Comparison of ENCODE assay signal across 1 cellular context in the genomic region with DNA sequence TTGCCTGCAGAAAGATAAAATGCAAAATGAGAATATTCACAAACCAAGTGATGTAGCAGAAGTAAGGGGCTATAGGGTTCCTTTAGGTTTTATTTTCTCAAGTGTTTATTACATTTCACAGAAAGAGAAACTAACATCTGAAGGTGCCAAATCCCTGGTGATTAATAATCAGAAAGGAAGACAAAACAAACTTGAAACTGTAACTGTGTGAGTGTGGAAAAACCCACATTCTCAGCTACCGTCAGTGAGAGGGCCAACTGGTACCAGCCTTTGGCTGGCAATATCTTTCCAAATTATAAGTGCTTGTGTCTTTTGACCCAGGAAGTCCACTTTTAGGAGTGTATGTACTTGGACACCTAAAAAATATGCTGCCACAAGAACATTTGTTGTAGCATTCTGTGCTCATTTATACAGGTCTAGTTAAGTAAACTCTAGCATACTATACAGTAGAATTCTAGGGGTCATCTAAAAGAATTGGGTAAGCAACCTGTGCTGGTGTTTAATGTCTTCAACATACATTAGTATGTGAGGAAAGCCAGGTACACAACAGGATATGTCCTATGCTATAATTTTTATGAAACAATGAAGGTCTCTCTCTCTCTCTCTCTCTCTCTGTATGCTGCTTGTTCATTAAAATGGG.
TF ChIP-seq lines count a peak whose summit lies in the region.

No MANE protein-coding gene starts in this region.

TF ChIP-seq in GM12878, 131 proteins besides CTCF, POLR2A, EP300 and RAD21 (continued from another document and continues in another):
- TF ChIP-seq, protein P1, sequence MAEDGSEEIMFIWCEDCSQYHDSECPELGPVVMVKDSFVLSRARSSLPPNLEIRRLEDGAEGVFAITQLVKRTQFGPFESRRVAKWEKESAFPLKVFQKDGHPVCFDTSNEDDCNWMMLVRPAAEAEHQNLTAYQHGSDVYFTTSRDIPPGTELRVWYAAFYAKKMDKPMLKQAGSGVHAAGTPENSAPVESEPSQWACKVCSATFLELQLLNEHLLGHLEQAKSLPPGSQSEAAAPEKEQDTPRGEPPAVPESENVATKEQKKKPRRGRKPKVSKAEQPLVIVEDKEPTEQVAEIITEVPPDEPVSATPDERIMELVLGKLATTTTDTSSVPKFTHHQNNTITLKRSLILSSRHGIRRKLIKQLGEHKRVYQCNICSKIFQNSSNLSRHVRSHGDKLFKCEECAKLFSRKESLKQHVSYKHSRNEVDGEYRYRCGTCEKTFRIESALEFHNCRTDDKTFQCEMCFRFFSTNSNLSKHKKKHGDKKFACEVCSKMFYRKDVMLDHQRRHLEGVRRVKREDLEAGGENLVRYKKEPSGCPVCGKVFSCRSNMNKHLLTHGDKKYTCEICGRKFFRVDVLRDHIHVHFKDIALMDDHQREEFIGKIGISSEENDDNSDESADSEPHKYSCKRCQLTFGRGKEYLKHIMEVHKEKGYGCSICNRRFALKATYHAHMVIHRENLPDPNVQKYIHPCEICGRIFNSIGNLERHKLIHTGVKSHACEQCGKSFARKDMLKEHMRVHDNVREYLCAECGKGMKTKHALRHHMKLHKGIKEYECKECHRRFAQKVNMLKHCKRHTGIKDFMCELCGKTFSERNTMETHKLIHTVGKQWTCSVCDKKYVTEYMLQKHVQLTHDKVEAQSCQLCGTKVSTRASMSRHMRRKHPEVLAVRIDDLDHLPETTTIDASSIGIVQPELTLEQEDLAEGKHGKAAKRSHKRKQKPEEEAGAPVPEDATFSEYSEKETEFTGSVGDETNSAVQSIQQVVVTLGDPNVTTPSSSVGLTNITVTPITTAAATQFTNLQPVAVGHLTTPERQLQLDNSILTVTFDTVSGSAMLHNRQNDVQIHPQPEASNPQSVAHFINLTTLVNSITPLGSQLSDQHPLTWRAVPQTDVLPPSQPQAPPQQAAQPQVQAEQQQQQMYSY (CRISPR knock-in tag; IDR thresholded peaks at IDR 0.05), result no peak
- TF ChIP-seq, protein P2, sequence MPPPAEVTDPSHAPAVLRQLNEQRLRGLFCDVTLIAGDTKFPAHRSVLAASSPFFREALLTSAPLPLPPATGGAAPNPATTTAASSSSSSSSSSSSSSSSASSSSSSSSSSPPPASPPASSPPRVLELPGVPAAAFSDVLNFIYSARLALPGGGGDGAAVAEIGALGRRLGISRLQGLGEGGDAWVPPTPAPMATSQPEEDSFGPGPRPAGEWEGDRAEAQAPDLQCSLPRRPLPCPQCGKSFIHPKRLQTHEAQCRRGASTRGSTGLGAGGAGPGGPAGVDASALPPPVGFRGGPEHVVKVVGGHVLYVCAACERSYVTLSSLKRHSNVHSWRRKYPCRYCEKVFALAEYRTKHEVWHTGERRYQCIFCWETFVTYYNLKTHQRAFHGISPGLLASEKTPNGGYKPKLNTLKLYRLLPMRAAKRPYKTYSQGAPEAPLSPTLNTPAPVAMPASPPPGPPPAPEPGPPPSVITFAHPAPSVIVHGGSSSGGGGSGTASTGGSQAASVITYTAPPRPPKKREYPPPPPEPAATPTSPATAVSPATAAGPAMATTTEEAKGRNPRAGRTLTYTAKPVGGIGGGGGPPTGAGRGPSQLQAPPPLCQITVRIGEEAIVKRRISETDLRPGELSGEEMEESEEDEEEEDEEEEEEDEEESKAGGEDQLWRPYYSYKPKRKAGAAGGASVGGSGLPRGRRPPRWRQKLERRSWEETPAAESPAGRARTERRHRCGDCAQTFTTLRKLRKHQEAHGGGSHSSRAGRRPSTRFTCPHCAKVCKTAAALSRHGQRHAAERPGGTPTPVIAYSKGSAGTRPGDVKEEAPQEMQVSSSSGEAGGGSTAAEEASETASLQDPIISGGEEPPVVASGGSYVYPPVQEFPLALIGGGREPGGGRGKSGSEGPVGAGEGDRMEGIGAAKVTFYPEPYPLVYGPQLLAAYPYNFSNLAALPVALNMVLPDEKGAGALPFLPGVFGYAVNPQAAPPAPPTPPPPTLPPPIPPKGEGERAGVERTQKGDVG (CRISPR knock-in tag; IDR thresholded peaks at IDR 0.05), result no peak
- no peak for TF ChIP-seq SMC3 (IDR thresholded peaks at IDR 0.05; ENCODE audit: borderline replicate concordance, low read length)
- TF ChIP-seq, protein P3, sequence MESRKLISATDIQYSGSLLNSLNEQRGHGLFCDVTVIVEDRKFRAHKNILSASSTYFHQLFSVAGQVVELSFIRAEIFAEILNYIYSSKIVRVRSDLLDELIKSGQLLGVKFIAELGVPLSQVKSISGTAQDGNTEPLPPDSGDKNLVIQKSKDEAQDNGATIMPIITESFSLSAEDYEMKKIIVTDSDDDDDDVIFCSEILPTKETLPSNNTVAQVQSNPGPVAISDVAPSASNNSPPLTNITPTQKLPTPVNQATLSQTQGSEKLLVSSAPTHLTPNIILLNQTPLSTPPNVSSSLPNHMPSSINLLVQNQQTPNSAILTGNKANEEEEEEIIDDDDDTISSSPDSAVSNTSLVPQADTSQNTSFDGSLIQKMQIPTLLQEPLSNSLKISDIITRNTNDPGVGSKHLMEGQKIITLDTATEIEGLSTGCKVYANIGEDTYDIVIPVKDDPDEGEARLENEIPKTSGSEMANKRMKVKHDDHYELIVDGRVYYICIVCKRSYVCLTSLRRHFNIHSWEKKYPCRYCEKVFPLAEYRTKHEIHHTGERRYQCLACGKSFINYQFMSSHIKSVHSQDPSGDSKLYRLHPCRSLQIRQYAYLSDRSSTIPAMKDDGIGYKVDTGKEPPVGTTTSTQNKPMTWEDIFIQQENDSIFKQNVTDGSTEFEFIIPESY (IDR thresholded peaks at IDR 0.05), result no peak
- peak; percentile 64; the same call in 1 of the 2 replicates for TF ChIP-seq MTA3 (IDR thresholded peaks at IDR 0.05; ENCODE audit: borderline replicate concordance, low read length)
- TF ChIP-seq, protein P4, sequence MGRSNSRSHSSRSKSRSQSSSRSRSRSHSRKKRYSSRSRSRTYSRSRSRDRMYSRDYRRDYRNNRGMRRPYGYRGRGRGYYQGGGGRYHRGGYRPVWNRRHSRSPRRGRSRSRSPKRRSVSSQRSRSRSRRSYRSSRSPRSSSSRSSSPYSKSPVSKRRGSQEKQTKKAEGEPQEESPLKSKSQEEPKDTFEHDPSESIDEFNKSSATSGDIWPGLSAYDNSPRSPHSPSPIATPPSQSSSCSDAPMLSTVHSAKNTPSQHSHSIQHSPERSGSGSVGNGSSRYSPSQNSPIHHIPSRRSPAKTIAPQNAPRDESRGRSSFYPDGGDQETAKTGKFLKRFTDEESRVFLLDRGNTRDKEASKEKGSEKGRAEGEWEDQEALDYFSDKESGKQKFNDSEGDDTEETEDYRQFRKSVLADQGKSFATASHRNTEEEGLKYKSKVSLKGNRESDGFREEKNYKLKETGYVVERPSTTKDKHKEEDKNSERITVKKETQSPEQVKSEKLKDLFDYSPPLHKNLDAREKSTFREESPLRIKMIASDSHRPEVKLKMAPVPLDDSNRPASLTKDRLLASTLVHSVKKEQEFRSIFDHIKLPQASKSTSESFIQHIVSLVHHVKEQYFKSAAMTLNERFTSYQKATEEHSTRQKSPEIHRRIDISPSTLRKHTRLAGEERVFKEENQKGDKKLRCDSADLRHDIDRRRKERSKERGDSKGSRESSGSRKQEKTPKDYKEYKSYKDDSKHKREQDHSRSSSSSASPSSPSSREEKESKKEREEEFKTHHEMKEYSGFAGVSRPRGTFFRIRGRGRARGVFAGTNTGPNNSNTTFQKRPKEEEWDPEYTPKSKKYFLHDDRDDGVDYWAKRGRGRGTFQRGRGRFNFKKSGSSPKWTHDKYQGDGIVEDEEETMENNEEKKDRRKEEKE (IDR thresholded peaks at IDR 0.05), result no peak
- TF ChIP-seq PML (IDR thresholded peaks at IDR 0.05; ENCODE audit: low read length), result no peak
- TF ChIP-seq, protein P5, sequence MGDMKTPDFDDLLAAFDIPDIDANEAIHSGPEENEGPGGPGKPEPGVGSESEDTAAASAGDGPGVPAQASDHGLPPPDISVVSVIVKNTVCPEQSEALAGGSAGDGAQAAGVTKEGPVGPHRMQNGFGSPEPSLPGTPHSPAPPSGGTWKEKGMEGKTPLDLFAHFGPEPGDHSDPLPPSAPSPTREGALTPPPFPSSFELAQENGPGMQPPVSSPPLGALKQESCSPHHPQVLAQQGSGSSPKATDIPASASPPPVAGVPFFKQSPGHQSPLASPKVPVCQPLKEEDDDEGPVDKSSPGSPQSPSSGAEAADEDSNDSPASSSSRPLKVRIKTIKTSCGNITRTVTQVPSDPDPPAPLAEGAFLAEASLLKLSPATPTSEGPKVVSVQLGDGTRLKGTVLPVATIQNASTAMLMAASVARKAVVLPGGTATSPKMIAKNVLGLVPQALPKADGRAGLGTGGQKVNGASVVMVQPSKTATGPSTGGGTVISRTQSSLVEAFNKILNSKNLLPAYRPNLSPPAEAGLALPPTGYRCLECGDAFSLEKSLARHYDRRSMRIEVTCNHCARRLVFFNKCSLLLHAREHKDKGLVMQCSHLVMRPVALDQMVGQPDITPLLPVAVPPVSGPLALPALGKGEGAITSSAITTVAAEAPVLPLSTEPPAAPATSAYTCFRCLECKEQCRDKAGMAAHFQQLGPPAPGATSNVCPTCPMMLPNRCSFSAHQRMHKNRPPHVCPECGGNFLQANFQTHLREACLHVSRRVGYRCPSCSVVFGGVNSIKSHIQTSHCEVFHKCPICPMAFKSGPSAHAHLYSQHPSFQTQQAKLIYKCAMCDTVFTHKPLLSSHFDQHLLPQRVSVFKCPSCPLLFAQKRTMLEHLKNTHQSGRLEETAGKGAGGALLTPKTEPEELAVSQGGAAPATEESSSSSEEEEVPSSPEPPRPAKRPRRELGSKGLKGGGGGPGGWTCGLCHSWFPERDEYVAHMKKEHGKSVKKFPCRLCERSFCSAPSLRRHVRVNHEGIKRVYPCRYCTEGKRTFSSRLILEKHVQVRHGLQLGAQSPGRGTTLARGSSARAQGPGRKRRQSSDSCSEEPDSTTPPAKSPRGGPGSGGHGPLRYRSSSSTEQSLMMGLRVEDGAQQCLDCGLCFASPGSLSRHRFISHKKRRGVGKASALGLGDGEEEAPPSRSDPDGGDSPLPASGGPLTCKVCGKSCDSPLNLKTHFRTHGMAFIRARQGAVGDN (IDR thresholded peaks at IDR 0.05), result no peak
- peak; percentile 89 to 90 for TF ChIP-seq IKZF2 (IDR thresholded peaks at IDR 0.05)
- no peak for TF ChIP-seq RBBP5 (conservative IDR thresholded peaks at IDR 0.05)
- TF ChIP-seq, protein P6, sequence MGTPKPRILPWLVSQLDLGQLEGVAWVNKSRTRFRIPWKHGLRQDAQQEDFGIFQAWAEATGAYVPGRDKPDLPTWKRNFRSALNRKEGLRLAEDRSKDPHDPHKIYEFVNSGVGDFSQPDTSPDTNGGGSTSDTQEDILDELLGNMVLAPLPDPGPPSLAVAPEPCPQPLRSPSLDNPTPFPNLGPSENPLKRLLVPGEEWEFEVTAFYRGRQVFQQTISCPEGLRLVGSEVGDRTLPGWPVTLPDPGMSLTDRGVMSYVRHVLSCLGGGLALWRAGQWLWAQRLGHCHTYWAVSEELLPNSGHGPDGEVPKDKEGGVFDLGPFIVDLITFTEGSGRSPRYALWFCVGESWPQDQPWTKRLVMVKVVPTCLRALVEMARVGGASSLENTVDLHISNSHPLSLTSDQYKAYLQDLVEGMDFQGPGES (IDR thresholded peaks at IDR 0.05), result no peak
- TF ChIP-seq POLR2AphosphoS5 (IDR thresholded peaks at IDR 0.05; ENCODE audit: low read length), result no peak
- no peak for TF ChIP-seq RFX5 (IDR thresholded peaks at IDR 0.05; ENCODE audit: low read depth, low read length)
- no peak for TF ChIP-seq ZNF274 (IDR thresholded peaks at IDR 0.05; ENCODE audit: insufficient read depth, insufficient read length)
- no peak for TF ChIP-seq SMARCA5 (IDR thresholded peaks at IDR 0.05)
- TF ChIP-seq SMAD1 (IDR thresholded peaks at IDR 0.05; ENCODE audit: low read depth, partially characterized antibody), result no peak
- no peak for TF ChIP-seq FOXK2 (IDR thresholded peaks at IDR 0.05)
- TF ChIP-seq KAT2A (conservative IDR thresholded peaks at IDR 0.05; ENCODE audit: control insufficient read depth, low read depth, low read length), result no peak
- TF ChIP-seq BACH1 (IDR thresholded peaks at IDR 0.05; ENCODE audit: borderline replicate concordance), result no peak
- no peak for TF ChIP-seq SUPT20H (IDR thresholded peaks at IDR 0.05; ENCODE audit: borderline replicate concordance, control insufficient read depth, low read depth, low read length)
- no peak for TF ChIP-seq PAX8 (IDR thresholded peaks at IDR 0.05)
- TF ChIP-seq SREBF2 (IDR thresholded peaks at IDR 0.05; ENCODE audit: low read length), result no peak
- TF ChIP-seq TCF7 (IDR thresholded peaks at IDR 0.05; ENCODE audit: borderline replicate concordance), result peak; percentile 22; the same call in 1 of the 2 replicates
- TF ChIP-seq, protein P7, sequence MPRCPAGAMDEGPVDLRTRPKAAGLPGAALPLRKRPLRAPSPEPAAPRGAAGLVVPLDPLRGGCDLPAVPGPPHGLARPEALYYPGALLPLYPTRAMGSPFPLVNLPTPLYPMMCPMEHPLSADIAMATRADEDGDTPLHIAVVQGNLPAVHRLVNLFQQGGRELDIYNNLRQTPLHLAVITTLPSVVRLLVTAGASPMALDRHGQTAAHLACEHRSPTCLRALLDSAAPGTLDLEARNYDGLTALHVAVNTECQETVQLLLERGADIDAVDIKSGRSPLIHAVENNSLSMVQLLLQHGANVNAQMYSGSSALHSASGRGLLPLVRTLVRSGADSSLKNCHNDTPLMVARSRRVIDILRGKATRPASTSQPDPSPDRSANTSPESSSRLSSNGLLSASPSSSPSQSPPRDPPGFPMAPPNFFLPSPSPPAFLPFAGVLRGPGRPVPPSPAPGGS (IDR thresholded peaks at IDR 0.05; ENCODE audit: borderline replicate concordance, insufficient read depth, low read depth, low read length, poor library complexity, severe bottlenecking), result no peak
- TF ChIP-seq, protein P8, sequence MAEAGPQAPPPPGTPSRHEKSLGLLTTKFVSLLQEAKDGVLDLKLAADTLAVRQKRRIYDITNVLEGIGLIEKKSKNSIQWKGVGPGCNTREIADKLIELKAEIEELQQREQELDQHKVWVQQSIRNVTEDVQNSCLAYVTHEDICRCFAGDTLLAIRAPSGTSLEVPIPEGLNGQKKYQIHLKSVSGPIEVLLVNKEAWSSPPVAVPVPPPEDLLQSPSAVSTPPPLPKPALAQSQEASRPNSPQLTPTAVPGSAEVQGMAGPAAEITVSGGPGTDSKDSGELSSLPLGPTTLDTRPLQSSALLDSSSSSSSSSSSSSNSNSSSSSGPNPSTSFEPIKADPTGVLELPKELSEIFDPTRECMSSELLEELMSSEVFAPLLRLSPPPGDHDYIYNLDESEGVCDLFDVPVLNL (IDR thresholded peaks at IDR 0.05; ENCODE audit: low read depth, low read length), result no peak
- TF ChIP-seq CHD4 (IDR thresholded peaks at IDR 0.05), result no peak
- TF ChIP-seq, protein P9, sequence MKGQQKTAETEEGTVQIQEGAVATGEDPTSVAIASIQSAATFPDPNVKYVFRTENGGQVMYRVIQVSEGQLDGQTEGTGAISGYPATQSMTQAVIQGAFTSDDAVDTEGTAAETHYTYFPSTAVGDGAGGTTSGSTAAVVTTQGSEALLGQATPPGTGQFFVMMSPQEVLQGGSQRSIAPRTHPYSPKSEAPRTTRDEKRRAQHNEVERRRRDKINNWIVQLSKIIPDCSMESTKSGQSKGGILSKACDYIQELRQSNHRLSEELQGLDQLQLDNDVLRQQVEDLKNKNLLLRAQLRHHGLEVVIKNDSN (IDR thresholded peaks at IDR 0.05; ENCODE audit: borderline replicate concordance, extremely low read length, insufficient read depth, low read depth, low read length), result no peak
- TF ChIP-seq ESRRA (IDR thresholded peaks at IDR 0.05; ENCODE audit: low read length), result 0 out of 2 replicates have a peak, but pooled peaks have one; percentile 17
- TF ChIP-seq CHD2 (IDR thresholded peaks at IDR 0.05; ENCODE audit: borderline replicate concordance, low read depth, low read length), result no peak
- TF ChIP-seq CREM (IDR thresholded peaks at IDR 0.05; ENCODE audit: low read depth), result 0 out of 2 replicates have a peak, but pooled peaks have one; percentile 47
- TF ChIP-seq CBX5 (IDR thresholded peaks at IDR 0.05; ENCODE audit: low read depth), result no peak
- TF ChIP-seq POLR2AphosphoS2 (IDR thresholded peaks at IDR 0.05; ENCODE audit: low read depth, low read length), result no peak
